ENCODE assay signal across 27 cellular contexts in genomic region chr9:15856591-15856990, GRCh38.
A peak's percentile ranks its signal among the peaks of the same experiment; 100 is the strongest.
DNase-seq lines count a peak whose midpoint lies in the region; ATAC-seq and TF ChIP-seq lines count a peak whose summit lies in the region.
"Had no signal": no experiment of that assay in that cellular context is flagged by ENCODE, and none has a peak within 500 bp of the region (broad histone marks: within the 10 kb centered on the region; RNA-seq: fewer than 3 reads in every experiment).

No MANE protein-coding gene starts in this region.

- no peak overlapping the region for H3K9ac ChIP-seq in adipocyte (ENCODE audit: low read length)
- H3K9ac ChIP-seq: SK-N-SH had no signal

- no peaks in the 10 kb centered on the region for H3K27me3 ChIP-seq in adipocyte (replicated peaks; ENCODE audit: control insufficient read depth, insufficient read depth, low read length)
- no peaks in the 10 kb centered on the region for H3K27me3 ChIP-seq in uterus
- H3K27me3 ChIP-seq: cardiac muscle cell, heart right ventricle, ovary had no signal

- H3K36me3 ChIP-seq in adipocyte (ENCODE audit: control insufficient read depth, insufficient read depth, low read length, severe bottlenecking): no peaks in the 10 kb centered on the region
- no peaks in the 10 kb centered on the region for H3K36me3 ChIP-seq in uterus
- H3K36me3 ChIP-seq in mucosa of descending colon (ENCODE audit: low read depth): no peaks in the 10 kb centered on the region
- H3K36me3 ChIP-seq: cardiac muscle cell, heart right ventricle, ovary, thoracic aorta had no signal

- H3K4me3 ChIP-seq in adipocyte (ENCODE audit: low read length) (no peak overlapping the region), fibroblast of pulmonary artery (replicated peaks; ENCODE audit: low read depth, low read length) (no peak overlapping the region), uterus (no peak overlapping the region), mucosa of descending colon (no peak overlapping the region)
- H3K4me3 ChIP-seq: cardiac muscle cell, GM12878, heart right ventricle, ovary, thoracic aorta had no signal

- H3K27ac ChIP-seq in uterus: peak overlapping the region; percentile 58 to 88
- H3K27ac ChIP-seq: cardiac muscle cell, heart right ventricle, ovary, thoracic aorta had no signal

- no peak for TF ChIP-seq CTCF in fibroblast of pulmonary artery (IDR thresholded peaks at IDR 0.05; ENCODE audit: low read length, missing control alignments)
- TF ChIP-seq CTCF in uterus (IDR thresholded peaks at IDR 0.05): no peak
- no peak for TF ChIP-seq CTCF in mucosa of descending colon (IDR thresholded peaks at IDR 0.05)

- H3K4me1 ChIP-seq in adipocyte (ENCODE audit: control insufficient read depth, insufficient read depth, low read length) (no peaks in the 10 kb centered on the region), uterus (no peaks in the 10 kb centered on the region), mucosa of descending colon (ENCODE audit: low read depth) (no peaks in the 10 kb centered on the region)
- H3K4me1 ChIP-seq: heart right ventricle had no signal

- intact Hi-C loops in uterus (cut with DNase I; ENCODE audit: low total_unique reads) (no loop called here), mucosa of descending colon (cut with DNase I, micrococcal nuclease) (no loop called here)

- DNase-seq in GM04503 (ENCODE audit: low read depth) (peak; percentile 19), adipocyte (ENCODE audit: low read depth) (peak; percentile 17), fibroblast of pulmonary artery (ENCODE audit: low read depth) (peak; percentile 22), uterus (no peak), mucosa of descending colon (no peak), T-helper 9 cell (no peak), mucosa of gallbladder (ENCODE audit: low spot score) (no peak)
- DNase-seq: activated CD4-positive, alpha-beta T cell treated with anti-CD3 and anti-CD28 coated beads for 4 hours; activated CD8-positive, alpha-beta memory T cell treated with anti-CD3 and anti-CD28 coated beads for 24 hours; activated gamma-delta T cell treated with Interleukin-2 at 50 U/mL for 16 hours; activated T-cell treated with anti-CD3 and anti-CD28 coated beads, Interleukin-2, amount 50 U/mL, for 1 hour; dermis blood vessel endothelial cell; H7; heart right ventricle; Kasumi-1; naive thymus-derived CD4-positive, alpha-beta T cell; NCI-H1092 treated with DMSO at 0.1 percent for 48 hours; NCI-H187 treated with DMSO at 0.1 percent for 48 hours; NCI-H526 treated with DMSO at 0.1 percent for 48 hours; ovary; SK-N-SH; stimulated activated CD4-positive, alpha-beta T cell treated with anti-CD3 and anti-CD28 coated beads, Interleukin-4, amount 100 ng/mL, for 1 hour; stimulated activated naive B cell treated with anti-CD40 and anti-IgM and Interleukin-4, amounts not matched to agents 10 μg/mL and 1 μg/mL and 100 μg/mL, for 72 hours; T-helper 2 cell had no signal

- H3K9me3 ChIP-seq in adipocyte (ENCODE audit: control insufficient read depth, low read length) (no peaks in the 10 kb centered on the region), uterus (no peaks in the 10 kb centered on the region), mucosa of descending colon (no peaks in the 10 kb centered on the region)
- H3K9me3 ChIP-seq: ovary, thoracic aorta had no signal

- ATAC-seq in mucosa of descending colon: no peak
- ATAC-seq: GM12878; heart right ventricle; naive thymus-derived CD4-positive, alpha-beta T cell; stimulated activated naive B cell treated with anti-CD40 and anti-IgM and Interleukin-4, amounts not matched to agents 10 μg/mL and 1 μg/mL and 100 μg/mL, for 72 hours had no signal

- no peak for TF ChIP-seq POLR2A in uterus (IDR thresholded peaks at IDR 0.05)

Comparison
In these comparisons a context has a peak if more than half of its experiments do, and no peak if none do; other contexts are left out.
1. DNase-seq: peak in GM04503 (single experiment), adipocyte (single experiment) and fibroblast of pulmonary artery (single experiment); none in uterus (0 of 2), mucosa of descending colon (0 of 3), T-helper 9 cell (single experiment) and mucosa of gallbladder (single experiment).